16 cellular contexts compared by ENCODE assay signal in the genomic region with DNA sequence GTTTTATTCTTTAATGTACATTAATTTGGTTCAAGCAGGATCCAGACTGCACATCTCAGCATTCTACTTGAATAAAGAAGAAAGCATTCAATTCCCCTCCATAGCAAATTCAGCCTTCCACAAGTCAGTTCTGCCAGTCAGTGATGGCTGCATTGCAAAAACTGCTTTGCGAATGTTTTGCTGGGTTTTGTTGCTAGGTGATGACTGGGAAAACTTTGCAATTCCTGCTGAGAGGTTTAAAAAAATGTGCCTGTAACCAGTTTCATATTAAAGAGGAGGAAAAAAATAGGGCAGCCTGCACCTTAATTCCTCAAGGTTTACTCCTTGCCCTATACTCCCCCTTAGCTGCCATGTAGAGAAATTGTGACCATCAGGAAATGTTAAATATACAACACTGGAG.
DNase-seq lines count a peak whose midpoint lies in the region; ATAC-seq and TF ChIP-seq lines count a peak whose summit lies in the region.
"Had no signal": no experiment of that assay in that cellular context is flagged by ENCODE, and none has a peak within 500 bp of the region (broad histone marks: within the 10 kb centered on the region; RNA-seq: fewer than 3 reads in every experiment).

No MANE protein-coding gene starts in this region.

- H3K9me3 Mint-ChIP-seq in brain: peaks cover 0 to 4% (median 0%) of the 10 kb centered on the region in 5 experiments
- no peaks in the 10 kb centered on the region for H3K9me3 Mint-ChIP-seq in activated T-helper 17 cell treated with anti-CD3 and anti-CD28 coated beads, Interleukin-2, amount 50 U/mL, for 72 hours

- no CpG with 5 or more reads among the region's 1 CpG for WGBS in mesendoderm (ENCODE audit: extremely low coverage, insufficient coverage, low lambda C conversion rate)

- H3K23ac ChIP-seq in mesendoderm (ENCODE audit: low read length): no peak overlapping the region

- intact Hi-C loops in A673 (cut with micrococcal nuclease; ENCODE audit: unreplicated experiment): no loop called here

- H3K79me2 ChIP-seq in mesendoderm (ENCODE audit: control insufficient read depth, insufficient read depth, low read length): no peaks in the 10 kb centered on the region
- H3K79me2 ChIP-seq in MM.1S (ENCODE audit: low read length): no peaks in the 10 kb centered on the region

- H4K8ac ChIP-seq in mesendoderm (ENCODE audit: low read depth, low read length): no peak overlapping the region

- no peak for ATAC-seq in esophagus mucosa
- no peak for ATAC-seq in activated T-helper 17 cell treated with anti-CD3 and anti-CD28 coated beads, Interleukin-2, amount 50 U/mL, for 72 hours (replicated peaks)
- ATAC-seq: HCT116 had no signal

- H3K27ac Mint-ChIP-seq in brain: peak overlapping the region; percentile 67 to 98 (median 95)
- no peak overlapping the region for H3K27ac Mint-ChIP-seq in activated T-helper 17 cell treated with anti-CD3 and anti-CD28 coated beads, Interleukin-2, amount 50 U/mL, for 72 hours

- H3K4me2 ChIP-seq in mesendoderm (ENCODE audit: low read length): no peak overlapping the region
- no peak overlapping the region for H3K4me2 ChIP-seq in MM.1S (ENCODE audit: low read depth, low read length)

- BruUV-seq in A673 (replicated peaks; lab: Mats Ljungman, UMichigan): no TSS peak

- DNase-seq in A673 (ENCODE audit: low spot score): peak; percentile 45
- peak; percentile 41 for DNase-seq in LHCN-M2 (ENCODE audit: low read depth)
- peak; percentile 66 for DNase-seq in mesendoderm
- DNase-seq in activated T-cell treated with anti-CD3 and anti-CD28 coated beads for 4 hours: no peak
- no peak for DNase-seq in MM.1S
- DNase-seq: activated CD4-positive, alpha-beta T cell treated with anti-CD3 and anti-CD28 coated beads, Interleukin-2, amount 50 U/mL, for 4 hours; activated naive CD4-positive, alpha-beta T cell treated with Interleukin-2 at 50 U/mL for 16 hours; cortex of kidney; EL; left cardiac atrium; NCI-H1694; occipital lobe had no signal

- H2BK15ac ChIP-seq in mesendoderm (replicated peaks; ENCODE audit: low read depth): no peak overlapping the region

- H2BK120ac ChIP-seq in mesendoderm (ENCODE audit: low read depth, low read length): no peak overlapping the region

- H3K9me3 ChIP-seq in A673 (ENCODE audit: low read depth, low read length, poor library complexity, severe bottlenecking): no peaks in the 10 kb centered on the region
- H3K9me3 ChIP-seq in MM.1S (replicated peaks; ENCODE audit: insufficient read depth, low read length): no peaks in the 10 kb centered on the region

- no peak overlapping the region for H3K56ac ChIP-seq in mesendoderm (ENCODE audit: low read length)

- no peak overlapping the region for H3K9ac ChIP-seq in mesendoderm (ENCODE audit: low read length)
- no peak overlapping the region for H3K9ac ChIP-seq in MM.1S (ENCODE audit: low read length)

- no peak overlapping the region for H3K4ac ChIP-seq in mesendoderm (ENCODE audit: low read depth, low read length)

- H3K27ac ChIP-seq in A673 (ENCODE audit: low read depth, low read length, poor library complexity, severe bottlenecking) (no peak overlapping the region), mesendoderm (ENCODE audit: low read depth, low read length) (no peak overlapping the region), MM.1S (ENCODE audit: low read length) (no peak overlapping the region)

- H3K27me3 ChIP-seq in A673 (replicated peaks; ENCODE audit: insufficient read depth, low read depth, low read length, poor library complexity) (no peaks in the 10 kb centered on the region), mesendoderm (ENCODE audit: insufficient read depth, low read length, poor library complexity) (no peaks in the 10 kb centered on the region), MM.1S (replicated peaks; ENCODE audit: insufficient read depth, low read length) (no peaks in the 10 kb centered on the region)

- H3K4me1 ChIP-seq in A673 (ENCODE audit: insufficient read depth, low read length, poor library complexity, severe bottlenecking) (peaks cover 34% of the 10 kb centered on the region), mesendoderm (ENCODE audit: control insufficient read depth, low read depth, low read length) (no peaks in the 10 kb centered on the region), MM.1S (ENCODE audit: low read length) (no peaks in the 10 kb centered on the region)

- TF ChIP-seq CTCF in A673 (conservative IDR thresholded peaks at IDR 0.05; ENCODE audit: low read depth, low read length): no peak
- TF ChIP-seq CTCF in brain (conservative IDR thresholded peaks at IDR 0.05): peak in 1 of 2 experiments; percentile 46
- no peak for TF ChIP-seq CTCF in MM.1S (IDR thresholded peaks at IDR 0.05; ENCODE audit: low read length)

- no peak overlapping the region for H3K18ac ChIP-seq in mesendoderm (ENCODE audit: low read length)

- H3K9me2 ChIP-seq in MM.1S (replicated peaks; ENCODE audit: insufficient read depth, low read length): no peaks in the 10 kb centered on the region

- H4K5ac ChIP-seq in mesendoderm (ENCODE audit: low read length): no peak overlapping the region

- POLR2A ChIA-PET in A673 (lab: Charles Lee; ENCODE audit: low non-redundant PET): no interaction called here

- CTCF ChIA-PET in A673 (lab: Charles Lee): no interaction called here

- H3F3A ChIP-seq in MM.1S (ENCODE audit: insufficient read depth, low read length): no peaks in the 10 kb centered on the region

- H3K79me1 ChIP-seq in mesendoderm (ENCODE audit: low read length): no peaks in the 10 kb centered on the region

- no peak overlapping the region for H2AK5ac ChIP-seq in mesendoderm (ENCODE audit: low read length)

- H2BK5ac ChIP-seq in mesendoderm (ENCODE audit: low read length): no peak overlapping the region

- no peaks in the 10 kb centered on the region for H4K20me1 ChIP-seq in MM.1S (ENCODE audit: insufficient read depth, low read length)

- peaks cover 71% of the 10 kb centered on the region for H3K4me1 Mint-ChIP-seq in brain
- no peaks in the 10 kb centered on the region for H3K4me1 Mint-ChIP-seq in activated T-helper 17 cell treated with anti-CD3 and anti-CD28 coated beads, Interleukin-2, amount 50 U/mL, for 72 hours

- H3K4me3 Mint-ChIP-seq in brain: peak overlapping the region; percentile 22 to 71 (median 56)
- no peak overlapping the region for H3K4me3 Mint-ChIP-seq in activated T-helper 17 cell treated with anti-CD3 and anti-CD28 coated beads, Interleukin-2, amount 50 U/mL, for 72 hours

- H3K36me3 Mint-ChIP-seq in brain: no peaks in the 10 kb centered on the region
- H3K36me3 Mint-ChIP-seq in activated T-helper 17 cell treated with anti-CD3 and anti-CD28 coated beads, Interleukin-2, amount 50 U/mL, for 72 hours (ENCODE audit: low read depth): no peaks in the 10 kb centered on the region

- H3K4me3 ChIP-seq in A673 (ENCODE audit: low read depth, low read length, poor library complexity, severe bottlenecking) (no peak overlapping the region), mesendoderm (ENCODE audit: low read length) (no peak overlapping the region), MM.1S (ENCODE audit: low read length) (no peak overlapping the region)

- no peaks in the 10 kb centered on the region for H3K27me3 Mint-ChIP-seq in brain
- H3K27me3 Mint-ChIP-seq in activated T-helper 17 cell treated with anti-CD3 and anti-CD28 coated beads, Interleukin-2, amount 50 U/mL, for 72 hours: peaks cover 20% of the 10 kb centered on the region

- no peak overlapping the region for H2AFZ ChIP-seq in MM.1S (ENCODE audit: low read length)

- no peaks in the 10 kb centered on the region for H3K36me3 ChIP-seq in A673 (ENCODE audit: insufficient read depth, low read length, poor library complexity, severe bottlenecking)
- no peaks in the 10 kb centered on the region for H3K36me3 ChIP-seq in mesendoderm (ENCODE audit: control insufficient read depth, insufficient read depth, low read length)
- no peaks in the 10 kb centered on the region for H3K36me3 ChIP-seq in MM.1S (replicated peaks; ENCODE audit: insufficient read depth, low read length)

Comparison
In these comparisons a context has a peak if more than half of its experiments do, and no peak if none do; other contexts are left out.
1. DNase-seq: peak in A673 (single experiment), LHCN-M2 (single experiment) and mesendoderm (single experiment); none in activated T-cell treated with anti-CD3 and anti-CD28 coated beads for 4 hours (single experiment) and MM.1S (single experiment).